Comparison of ENCODE assay signal across 8 cellular contexts in genomic region chr14:57317248-57317833, GRCh38.
DNase-seq lines count a peak whose midpoint lies in the region; ATAC-seq and FAIRE-seq lines count a peak whose summit lies in the region.

No MANE protein-coding gene starts in this region.

- FAIRE-seq in endometrium (lab: Jason Lieb, UNC) = peak; percentile 59

- DNase-seq in NCI-H187 (lab: John Stamatoyannopoulos, UW) = peak; percentile 15 to 70
- no peak for DNase-seq in NCI-H187 treated with DMSO at 0.1 percent for 48 hours (lab: John Stamatoyannopoulos, UW)
- DNase-seq in NCI-H82 treated with DMSO at 0.1 percent for 48 hours (lab: John Stamatoyannopoulos, UW; ENCODE audit: unreplicated experiment) = peak; percentile 97
- DNase-seq in activated CD8-positive, alpha-beta memory T cell treated with anti-CD3 and anti-CD28 coated beads for 4 hours (ENCODE audit: low read depth in 2 of 2) = peak; percentile 40 to 46
- DNase-seq in middle frontal gyrus (ENCODE audit: extremely low spot score, low spot score) = peak; percentile 10
- DNase-seq in stimulated activated CD8-positive, alpha-beta memory T cell treated with anti-CD3 and anti-CD28 coated beads, Interleukin-4, amount 100 ng/mL, for 4 hours (ENCODE audit: low read depth in 2 of 2, low spot score in 1 of 2) = peak; percentile 21 to 61

- ATAC-seq in HG03521 (IDR thresholded peaks at IDR 0.05; ENCODE audit: unreplicated experiment) = peak; percentile 59
